27 cellular contexts compared by ENCODE assay signal in the genomic region with DNA sequence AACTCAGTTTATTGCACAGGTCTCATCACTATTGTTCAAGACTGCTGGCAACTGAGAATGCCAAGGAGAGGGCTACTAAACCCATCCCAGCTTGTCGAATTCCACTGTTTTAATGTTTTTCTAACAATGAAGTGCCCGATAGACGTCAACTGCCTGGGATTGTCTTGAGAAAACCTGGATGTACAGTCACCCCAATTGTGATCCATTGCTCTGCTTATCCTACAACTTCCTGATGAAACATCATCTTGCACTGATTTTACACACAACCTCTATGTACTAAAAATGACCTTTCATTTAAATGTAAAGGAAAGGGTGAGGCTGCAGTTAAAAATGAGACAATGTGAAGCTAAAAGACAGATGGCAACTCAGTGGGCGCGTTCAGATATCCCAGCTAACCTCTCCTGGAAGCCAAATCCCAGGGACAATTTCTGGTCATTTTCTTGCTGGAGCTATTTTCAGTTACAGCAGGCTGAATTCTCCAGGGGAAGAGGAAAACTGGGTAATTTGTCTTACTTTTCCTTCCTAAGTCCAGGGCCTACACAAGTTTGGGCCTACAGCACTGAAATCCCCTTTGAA.
"Had no signal": no experiment of that assay in that cellular context is flagged by ENCODE, and none has a peak within 500 bp of the region (broad histone marks: within the 10 kb centered on the region; RNA-seq: fewer than 3 reads in every experiment).

No MANE protein-coding gene starts in this region.

- DNase-seq: activated CD4-positive, alpha-beta memory T cell treated with anti-CD3 and anti-CD28 coated beads, Interleukin-2, amount 10 ng/mL, durations not matched to agents 7 days and 5 days; activated CD4-positive, alpha-beta T cell treated with anti-CD3 and anti-CD28 coated beads, Interleukin-2, amount 10 ng/mL, durations not matched to agents 7 days and 5 days; activated CD4-positive, CD25-positive, alpha-beta regulatory T cell treated with anti-CD3 and anti-CD28 coated beads, Interleukin-2, amount 50 U/mL, for 72 hours; activated gamma-delta T cell treated with Interleukin-2 at 50 U/mL for 16 hours; activated naive CD4-positive, alpha-beta T cell treated with anti-CD3 and anti-CD28 coated beads, Interleukin-2, amount 50 U/mL, for 16 hours; activated T-cell treated with anti-CD3 and anti-CD28 coated beads, Interleukin-2, amount 50 U/mL, for 4 hours; amygdala; colonic mucosa; dorsolateral prefrontal cortex; effector memory CD4-positive, alpha-beta T cell; erythroblast; gastrocnemius medialis; kidney glomerular epithelial cell; left lung; mucosa of descending colon; pancreas; retina; stimulated activated CD4-positive, alpha-beta T cell treated with anti-CD3 and anti-CD28 coated beads, Interleukin-15, amount 100 ng/mL, for 24 hours; stimulated activated CD4-positive, alpha-beta T cell treated with anti-CD3 and anti-CD28 coated beads, Interleukin-2, amount 100 ng/mL, for 24 hours; stimulated activated naive B cell treated with anti-CD40 and anti-IgM and Interleukin-4, amounts not matched to agents 10 μg/mL and 1 μg/mL and 100 μg/mL, for 72 hours; stomach; T-helper 2 cell; tibial artery had no signal

- H3K9me3 ChIP-seq: colonic mucosa, gastrocnemius medialis, left lung, mucosa of descending colon, pancreas, prostate gland, stomach, suprapubic skin, tibial artery had no signal

- H3K4me3 ChIP-seq: colonic mucosa, dorsolateral prefrontal cortex, gastrocnemius medialis, left lung, mucosa of descending colon, pancreas, prostate gland, stomach, suprapubic skin, tibial artery had no signal

- FAIRE-seq: pancreas had no signal

- H3K27ac ChIP-seq: colonic mucosa, dorsolateral prefrontal cortex, left lung, pancreas, prostate gland, suprapubic skin, tibial artery had no signal

- H3K4me1 ChIP-seq: colonic mucosa, left lung, pancreas, prostate gland, suprapubic skin had no signal

- H3K36me3 ChIP-seq: colonic mucosa, gastrocnemius medialis, left lung, pancreas, prostate gland, stomach, suprapubic skin, tibial artery had no signal

- H3K27me3 ChIP-seq: colonic mucosa, dorsolateral prefrontal cortex, gastrocnemius medialis, left lung, pancreas, stomach, suprapubic skin, tibial artery had no signal

- ATAC-seq: activated T-cell treated with anti-CD3 and anti-CD28 coated beads, Interleukin-2, amount 50 U/mL, for 4 hours; activated T-helper 17 cell treated with anti-CD3 and anti-CD28 coated beads, Interleukin-2, amount 50 U/mL, for 72 hours; gastrocnemius medialis; left lung; mucosa of descending colon; natural killer cell treated with Interleukin-12 subunit alpha and Interleukin-12 subunit beta and Interleukin-15 and Interleukin-18, amount 100 ng/mL, for 72 hours; pancreas; stimulated activated naive B cell treated with anti-CD40 and anti-IgM and Interleukin-4, amounts not matched to agents 10 μg/mL and 1 μg/mL and 100 μg/mL, for 72 hours had no signal
